In genomic region chr1:67748147-67748546, GRCh38 we compare ENCODE assay signal across 12 cellular contexts.
DNase-seq lines count a peak whose midpoint lies in the region; ATAC-seq and TF ChIP-seq lines count a peak whose summit lies in the region.
"Had no signal": no experiment of that assay in that cellular context is flagged by ENCODE, and none has a peak within 500 bp of the region (broad histone marks: within the 10 kb centered on the region; RNA-seq: fewer than 3 reads in every experiment).

No MANE protein-coding gene starts in this region.

- peak overlapping the region; percentile 80 to 81; a peak in 3 of 4 replicates for H4K8ac ChIP-seq in IMR-90 (ENCODE audit: low read depth in 2 of 2, low read length in 2 of 2)

- intact Hi-C loops in IMR-90 (cut with micrococcal nuclease) (loop anchor here (2.0 kb wide), 1 partner anchor 63 kb away; the partner anchor contains the start of gene GADD45A), breast epithelium (cut with DNase I; ENCODE audit: low total_unique reads) (no loop called here), tibial artery (cut with DNase I; ENCODE audit: low total_unique reads) (loop anchor here (5.0 kb wide), 2 partner anchors 41 to 61 kb away; partner anchors contain the start of gene GADD45A)

- H3K27me3 ChIP-seq in IMR-90 (ENCODE audit: control insufficient read depth, insufficient read depth, low read length) (no peaks in the 10 kb centered on the region), breast epithelium (no peaks in the 10 kb centered on the region), tibial artery (no peaks in the 10 kb centered on the region)

- dilution Hi-C loops in IMR-90 (cut with HindIII; ENCODE audit: low sequenced_read_pairs, unreplicated experiment) = no loop called here

- H3K36me3 ChIP-seq in IMR-90 (ENCODE audit: control insufficient read depth, insufficient read depth, low read length) (no peaks in the 10 kb centered on the region), breast epithelium (no peaks in the 10 kb centered on the region), mesodermal cell (ENCODE audit: control insufficient read depth, insufficient read depth, low read length) (no peaks in the 10 kb centered on the region), tibial artery (no peaks in the 10 kb centered on the region)

- peak overlapping the region; percentile 82 for H4K91ac ChIP-seq in IMR-90 (ENCODE audit: insufficient read depth, low read depth, low read length)

- H2AK5ac ChIP-seq in IMR-90 (ENCODE audit: low read depth, low read length) = no peak overlapping the region

- H4K5ac ChIP-seq in IMR-90 (ENCODE audit: low read depth, low read length) = peak overlapping the region; percentile 85; the same call in 1 of the 2 replicates

- H3K4me1 ChIP-seq in IMR-90 (ENCODE audit: control insufficient read depth, insufficient read depth, low read length) (peaks cover 22% of the 10 kb centered on the region), breast epithelium (peaks cover 15 to 34% of the 10 kb centered on the region in 2 donors), mesodermal cell (ENCODE audit: control insufficient read depth, insufficient read depth, low read length, poor library complexity, severe bottlenecking) (peaks cover 59% of the 10 kb centered on the region), tibial artery (peaks cover 0 to 98% (median 75%) of the 10 kb centered on the region in 4 donors)

- H3K27ac ChIP-seq in IMR-90 (ENCODE audit: insufficient read depth, low read length) (peak overlapping the region; percentile 84; the same call in 1 of the 2 replicates), breast epithelium (peak overlapping the region; percentile 88 to 93), mesodermal cell (ENCODE audit: low read depth, low read length, severe bottlenecking) (peak overlapping the region; percentile 54), tibial artery (peak overlapping the region; percentile 86 to 90)

- no peak overlapping the region for H2AK9ac ChIP-seq in IMR-90 (replicated peaks; ENCODE audit: low read depth, low read length, poor library complexity)

- ATAC-seq in IMR-90 (ENCODE audit: low read depth) = no peak
- no peak for ATAC-seq in GM19452 (IDR thresholded peaks at IDR 0.05; ENCODE audit: unreplicated experiment)
- no peak for ATAC-seq in GM19324 (IDR thresholded peaks at IDR 0.05; ENCODE audit: low FRiP score, unreplicated experiment)

- peaks cover 20% of the 10 kb centered on the region for H3K9me1 ChIP-seq in IMR-90 (ENCODE audit: insufficient read depth, low read length)

- peak overlapping the region; percentile 84 for H3K18ac ChIP-seq in IMR-90 (ENCODE audit: low read depth, low read length)

- peak overlapping the region; percentile 78 for H3K56ac ChIP-seq in IMR-90 (ENCODE audit: extremely low read depth, insufficient read depth, low read length)

- H3K4me3 ChIP-seq in IMR-90 (ENCODE audit: insufficient read depth, low read depth, low read length) (no peak overlapping the region), breast epithelium (peak overlapping the region in 2 of 3 donors; percentile 19 to 34), mesodermal cell (ENCODE audit: extremely low read depth, insufficient read depth, low read length, poor library complexity, severe bottlenecking) (no peak overlapping the region), tibial artery (peak overlapping the region; percentile 2 to 32)

- TF ChIP-seq RAD21 in IMR-90 (IDR thresholded peaks at IDR 0.05; ENCODE audit: low read length) = no peak

- H2BK15ac ChIP-seq in IMR-90 (ENCODE audit: low read depth, low read length) = 0 out of 3 replicates have a peak overlapping the region, but pooled peaks have one; percentile 93

- TF ChIP-seq CTCF in IMR-90 (conservative IDR thresholded peaks at IDR 0.05; ENCODE audit: low read depth, low read length) (no peak), breast epithelium (IDR thresholded peaks at IDR 0.05) (no peak), tibial artery (IDR thresholded peaks at IDR 0.05) (no peak)

- peak overlapping the region; percentile 94 for H3K4me2 ChIP-seq in IMR-90 (ENCODE audit: low read depth, low read length)

- in situ Hi-C loops in IMR-90 (cut with MboI; ENCODE audit: low sequenced_read_pairs) = no loop called here

- POLR2A ChIA-PET in IMR-90 (lab: Charles Lee; ENCODE audit: unreplicated experiment) = no interaction called here

- peak overlapping the region; percentile 96 for H2BK5ac ChIP-seq in IMR-90 (ENCODE audit: low read depth, low read length, poor library complexity, severe bottlenecking)

- 0 out of 2 replicates have a peak, but pooled peaks cover 4% of the 10 kb centered on the region for H4K20me1 ChIP-seq in IMR-90 (ENCODE audit: insufficient read depth, low read length)

- no CpG with 5 or more reads among the region's 2 CpGs for WGBS in IMR-90 (ENCODE audit: extremely low coverage in 2 of 2, insufficient read length in 1 of 2), 2 experiments
- 40% methylated on average over 1 of the region's 2 CpGs; no CpG with 5 or more reads in 1 of the 2 experiments for WGBS in mesodermal cell (ENCODE audit: insufficient coverage in 2 of 2), 2 experiments

- CTCF ChIA-PET in IMR-90 (lab: Yijun Ruan, JAX) = no interaction called here

- peak overlapping the region; percentile 10; the same call in 1 of the 2 replicates for H3K23ac ChIP-seq in IMR-90 (ENCODE audit: low read depth, low read length)

- H3K14ac ChIP-seq in IMR-90 (replicated peaks; ENCODE audit: low read depth, low read length) = peak overlapping the region; percentile 75

- H3K9me3 ChIP-seq in IMR-90 (ENCODE audit: control insufficient read depth, insufficient read depth, low read length) (no peaks in the 10 kb centered on the region), breast epithelium (no peaks in the 10 kb centered on the region), mesodermal cell (ENCODE audit: control insufficient read depth, low read length) (no peaks in the 10 kb centered on the region), tibial artery (no peaks in the 10 kb centered on the region)

- no peak overlapping the region for H2AFZ ChIP-seq in IMR-90 (replicated peaks; ENCODE audit: low read length, poor library complexity)

- BruUV-seq in IMR-90 (replicated peaks; lab: Mats Ljungman, UMichigan) = no TSS peak

- H3K9ac ChIP-seq in IMR-90 (ENCODE audit: low read depth, low read length) = peak overlapping the region; percentile 71

- H2BK120ac ChIP-seq in IMR-90 (ENCODE audit: low read depth, low read length) = peak overlapping the region; percentile 86

- H3K79me1 ChIP-seq in IMR-90 (ENCODE audit: low read depth in 1 of 2, low read length in 2 of 2) = peaks cover 47 to 84% of the 10 kb centered on the region in 2 experiments

- peak overlapping the region; percentile 59 for H2BK20ac ChIP-seq in IMR-90 (ENCODE audit: low read depth, low read length)

- DNase-seq in IMR-90 = no peak
- DNase-seq in breast epithelium (ENCODE audit: low spot score in 2 of 2) = no peak
- DNase-seq in tibial artery = no peak
- no peak for DNase-seq in activated CD4-positive, alpha-beta T cell treated with anti-CD3 and anti-CD28 coated beads for 1 hour
- DNase-seq: activated CD4-positive, CD25-positive, alpha-beta regulatory T cell; activated naive CD4-positive, alpha-beta T cell treated with anti-CD3 and anti-CD28 coated beads for 36 hours; effector memory CD4-positive, alpha-beta T cell; GOT3; NCI-H1105 had no signal

- TF ChIP-seq POLR2A in IMR-90 (IDR thresholded peaks at IDR 0.05; ENCODE audit: low read depth, low read length) = no peak
- TF ChIP-seq POLR2A in breast epithelium (IDR thresholded peaks at IDR 0.05) = no peak

- H3K4ac ChIP-seq in IMR-90 (ENCODE audit: low read depth, low read length) = peak overlapping the region; percentile 96

TF ChIP-seq in IMR-90, 13 proteins besides CTCF, POLR2A, EP300 and RAD21:
- TF ChIP-seq CEBPB (IDR thresholded peaks at IDR 0.05; ENCODE audit: low read depth, low read length) (no peak), SMC3 (IDR thresholded peaks at IDR 0.05; ENCODE audit: low read depth, low read length) (no peak), CHD1 (IDR thresholded peaks at IDR 0.05; ENCODE audit: low read depth, low read length) (no peak), ELK1 (IDR thresholded peaks at IDR 0.05; ENCODE audit: borderline replicate concordance, low read depth, low read length) (no peak), MXI1 (IDR thresholded peaks at IDR 0.05; ENCODE audit: borderline replicate concordance, low read depth, low read length) (no peak), NFE2L2 (IDR thresholded peaks at IDR 0.05; ENCODE audit: low read depth, low read length) (no peak), MAFK (IDR thresholded peaks at IDR 0.05; ENCODE audit: low read depth, low read length) (no peak), RFX5 (IDR thresholded peaks at IDR 0.05; ENCODE audit: low read depth, low read length) (no peak), RCOR1 (IDR thresholded peaks at IDR 0.05; ENCODE audit: insufficient replicate concordance, low read length) (no peak), MAZ (IDR thresholded peaks at IDR 0.05; ENCODE audit: borderline replicate concordance, low read depth, low read length) (no peak), BHLHE40 (IDR thresholded peaks at IDR 0.05; ENCODE audit: low read depth, low read length) (no peak), USF2 (IDR thresholded peaks at IDR 0.05; ENCODE audit: low read depth, low read length) (no peak), FOS (IDR thresholded peaks at IDR 0.05; ENCODE audit: low read depth, low read length) (no peak)

Comparison
In these comparisons a context has a peak if more than half of its experiments do, and no peak if none do; other contexts are left out.
1. H3K4me3 ChIP-seq: peak in breast epithelium (2 of 3) and tibial artery (2 of 2); none in IMR-90 (single experiment) and mesodermal cell (single experiment).
2. Peak in every context shown above with its lines, with median percentiles within 50 percentile points of each other: H3K27ac ChIP-seq.